Comparison of ENCODE assay signal across 25 cellular contexts in genomic region chr6:45652393-45652792, GRCh38.
"Had no signal": no experiment of that assay in that cellular context is flagged by ENCODE, and none has a peak within 500 bp of the region (broad histone marks: within the 10 kb centered on the region; RNA-seq: fewer than 3 reads in every experiment).

No MANE protein-coding gene starts in this region.

- H3K36me3 ChIP-seq: SJSA1 had no signal

- H3K27ac Mint-ChIP-seq: activated CD8-positive, alpha-beta T cell treated with anti-CD3 and anti-CD28 coated beads for 36 hours; activated naive CD4-positive, alpha-beta T cell treated with anti-CD3 and anti-CD28 coated beads, Interleukin-2, amount 50 U/mL, for 24 hours; activated T-cell treated with anti-CD3 and anti-CD28 coated beads, Interleukin-2, amount 50 U/mL, for 72 hours; activated T-helper 2 cell treated with anti-CD3 and anti-CD28 coated beads, Interferon-gamma antibody, Interleukin-2, Interleukin-4, amounts not matched to agents 10 μg/mL and 5 μg/mL and 100 μg/mL, durations not matched to agents 14 hours and 24 hours and 36 hours; T-helper 1 cell treated with Interleukin-12 subunit alpha and Interleukin-12 subunit beta and Interleukin-4 antibody, amounts not matched to agents 30 μg/mL and 1 μg/mL, for 36 hours had no signal

- ATAC-seq: activated CD4-positive, CD25-positive, alpha-beta regulatory T cell treated with anti-CD3 and anti-CD28 coated beads, Interleukin-2, amount 50 U/mL, for 24 hours; activated CD8-positive, alpha-beta T cell treated with anti-CD3 and anti-CD28 coated beads for 36 hours; activated T-cell treated with anti-CD3 and anti-CD28 coated beads, Interleukin-2, amount 50 U/mL, for 72 hours; body of pancreas; SK-N-SH treated with all-trans-retinoic acid at 6 μM for 48 hours had no signal

- H3K27me3 ChIP-seq: body of pancreas, SJSA1 had no signal

- DNase-seq: activated CD4-positive, alpha-beta T cell treated with anti-CD3 and anti-CD28 coated beads for 4 hours; activated CD8-positive, alpha-beta memory T cell treated with anti-CD3 and anti-CD28 coated beads, Interleukin-2, amount 50 U/mL, for 4 hours; activated CD8-positive, alpha-beta T cell treated with anti-CD3 and anti-CD28 coated beads for 36 hours; activated gamma-delta T cell treated with Interleukin-2 at 50 U/mL for 16 hours; activated T-cell treated with anti-CD3 and anti-CD28 coated beads, Interleukin-2, amount 50 U/mL, for 72 hours; aorta; body of pancreas; KG1; MV-4-11; NCI-H1092 treated with DMSO at 0.1 percent for 48 hours; NCI-H1417 treated with DMSO at 0.1 percent for 48 hours; NCI-H1694; NCI-H2029; NCI-H2107; NCI-H345; NCI-H510A; NCI-H526 treated with DMSO at 0.1 percent for 48 hours; NCI-H82; SHP77 had no signal

- H3K9me3 Mint-ChIP-seq: activated CD8-positive, alpha-beta T cell treated with anti-CD3 and anti-CD28 coated beads for 36 hours; activated naive CD4-positive, alpha-beta T cell treated with anti-CD3 and anti-CD28 coated beads, Interleukin-2, amount 50 U/mL, for 24 hours had no signal

- H3K27ac ChIP-seq: body of pancreas, SJSA1 had no signal

- H3K4me3 ChIP-seq: body of pancreas, SJSA1 had no signal

- H3K9me3 ChIP-seq: body of pancreas, SJSA1 had no signal

- H3K4me1 ChIP-seq: body of pancreas had no signal

- H3K4me3 Mint-ChIP-seq: activated CD8-positive, alpha-beta T cell treated with anti-CD3 and anti-CD28 coated beads for 36 hours; activated naive CD4-positive, alpha-beta T cell treated with anti-CD3 and anti-CD28 coated beads, Interleukin-2, amount 50 U/mL, for 24 hours; activated T-cell treated with anti-CD3 and anti-CD28 coated beads, Interleukin-2, amount 50 U/mL, for 72 hours; T-helper 1 cell treated with Interleukin-12 subunit alpha and Interleukin-12 subunit beta and Interleukin-4 antibody, amounts not matched to agents 30 μg/mL and 1 μg/mL, for 36 hours had no signal
